Comparison of ENCODE assay signal across 1 cellular context in genomic region chr6:43276180-43277082, GRCh38.
TF ChIP-seq lines count a peak whose summit lies in the region.

No MANE protein-coding gene starts in this region.

TF ChIP-seq in HepG2, 621 proteins besides CTCF, POLR2A, EP300 and RAD21 (continued from another document and continues in another):
- TF ChIP-seq ZBED4 (CRISPR knock-in tag; IDR thresholded peaks at IDR 0.05; ENCODE audit: borderline replicate concordance), result peak; percentile 95
- peak; percentile 70; the same call in 1 of the 2 replicates for TF ChIP-seq ZSCAN9 (CRISPR knock-in tag; IDR thresholded peaks at IDR 0.05; ENCODE audit: borderline replicate concordance)
- TF ChIP-seq XRCC5 (optimal IDR thresholded peaks at IDR 0.05; ENCODE audit: low read length), result peak; percentile 51
- TF ChIP-seq E2F1 (CRISPR knock-in tag; IDR thresholded peaks at IDR 0.05), result no peak
- TF ChIP-seq RCOR2 (CRISPR knock-in tag; IDR thresholded peaks at IDR 0.05), result 0 out of 2 replicates have a peak, but pooled peaks have one; percentile 23
- peak; percentile 88 for TF ChIP-seq SALL1 (CRISPR knock-in tag; IDR thresholded peaks at IDR 0.05)
- TF ChIP-seq SIN3A (IDR thresholded peaks at IDR 0.05; ENCODE audit: borderline replicate concordance, low read depth, low read length), result peak; percentile 7; the same call in 1 of the 2 replicates
- TF ChIP-seq ZNF609 (CRISPR knock-in tag; IDR thresholded peaks at IDR 0.05; ENCODE audit: borderline replicate concordance), result peak; percentile 71
- no peak for TF ChIP-seq SSRP1 (CRISPR knock-in tag; IDR thresholded peaks at IDR 0.05)
- TF ChIP-seq REL (CRISPR knock-in tag; conservative IDR thresholded peaks at IDR 0.05), result no peak
- peak; percentile 73; the same call in 1 of the 2 replicates for TF ChIP-seq TBX2 (CRISPR knock-in tag; IDR thresholded peaks at IDR 0.05; ENCODE audit: borderline replicate concordance)
- peak; percentile 28; the same call in 1 of the 2 replicates for TF ChIP-seq POLR2AphosphoS5 (IDR thresholded peaks at IDR 0.05; ENCODE audit: low read depth, low read length)
- TF ChIP-seq ZNF574 (CRISPR knock-in tag; IDR thresholded peaks at IDR 0.05), result 0 out of 2 replicates have a peak, but pooled peaks have one; percentile 16
- TF ChIP-seq ZBTB38 (CRISPR knock-in tag; IDR thresholded peaks at IDR 0.05), result peak; percentile 99
- TF ChIP-seq ATF2 (CRISPR knock-in tag; IDR thresholded peaks at IDR 0.05), result peak; percentile 56; the same call in 1 of the 2 replicates
- 0 out of 2 replicates have a peak, but pooled peaks have one; percentile 36 for TF ChIP-seq SRF (IDR thresholded peaks at IDR 0.05; ENCODE audit: low read depth, low read length)
- peak; percentile 44; the same call in 1 of the 2 replicates for TF ChIP-seq ZNF563 (CRISPR knock-in tag; IDR thresholded peaks at IDR 0.05)
- peak; percentile 70; the same call in 1 of the 2 replicates for TF ChIP-seq KDM6A (CRISPR knock-in tag; IDR thresholded peaks at IDR 0.05; ENCODE audit: low read depth)
- TF ChIP-seq GLI4 (CRISPR knock-in tag; IDR thresholded peaks at IDR 0.05; ENCODE audit: borderline replicate concordance), result 0 out of 2 replicates have a peak, but pooled peaks have one; percentile 32
- peak; percentile 88; the same call in 1 of the 2 replicates for TF ChIP-seq ZNF414 (CRISPR knock-in tag; IDR thresholded peaks at IDR 0.05)
- TF ChIP-seq PHF20 (CRISPR knock-in tag; IDR thresholded peaks at IDR 0.05), result peak; percentile 50; the same call in 1 of the 2 replicates
- peak; percentile 62; the same call in 1 of the 2 replicates for TF ChIP-seq KAT8 (CRISPR knock-in tag; IDR thresholded peaks at IDR 0.05)
- TF ChIP-seq ARID2 (CRISPR knock-in tag; IDR thresholded peaks at IDR 0.05; ENCODE audit: borderline replicate concordance), result no peak
- peak; percentile 55; the same call in 1 of the 2 replicates for TF ChIP-seq ZNF510 (CRISPR knock-in tag; IDR thresholded peaks at IDR 0.05; ENCODE audit: low read depth)
- TF ChIP-seq DMAP1 (CRISPR knock-in tag; IDR thresholded peaks at IDR 0.05), result peak; percentile 65; the same call in 1 of the 2 replicates
- peak; percentile 65; the same call in 1 of the 2 replicates for TF ChIP-seq AFF4 (CRISPR knock-in tag; IDR thresholded peaks at IDR 0.05)
- no peak; the same call in 1 of the 2 replicates for TF ChIP-seq HOXA9 (CRISPR knock-in tag; IDR thresholded peaks at IDR 0.05; ENCODE audit: borderline replicate concordance)
- 0 out of 2 replicates have a peak, but pooled peaks have one; percentile 36 for TF ChIP-seq IRX3 (CRISPR knock-in tag; IDR thresholded peaks at IDR 0.05; ENCODE audit: borderline replicate concordance, low read depth)
- TF ChIP-seq ZMYM4 (CRISPR knock-in tag; IDR thresholded peaks at IDR 0.05), result peak; percentile 59; the same call in 1 of the 2 replicates
- no peak for TF ChIP-seq TEF (CRISPR knock-in tag; IDR thresholded peaks at IDR 0.05)
- TF ChIP-seq ZNF562 (CRISPR knock-in tag; IDR thresholded peaks at IDR 0.05; ENCODE audit: borderline replicate concordance), result no peak
- no peak for TF ChIP-seq MBD4 (IDR thresholded peaks at IDR 0.05; ENCODE audit: borderline replicate concordance, low read length)
- TF ChIP-seq TGIF2 (CRISPR knock-in tag; IDR thresholded peaks at IDR 0.05), result no peak
- peak; percentile 90; the same call in 1 of the 2 replicates for TF ChIP-seq ZNF543 (CRISPR knock-in tag; IDR thresholded peaks at IDR 0.05)
- peak; percentile 61; the same call in 1 of the 2 replicates for TF ChIP-seq ZNF501 (CRISPR knock-in tag; IDR thresholded peaks at IDR 0.05)
- TF ChIP-seq TAF1 (CRISPR knock-in tag; IDR thresholded peaks at IDR 0.05), result 0 out of 2 replicates have a peak, but pooled peaks have one; percentile 27
- TF ChIP-seq ZNF224 (CRISPR knock-in tag; IDR thresholded peaks at IDR 0.05), result no peak
- TF ChIP-seq PAF1 (CRISPR knock-in tag; IDR thresholded peaks at IDR 0.05), result no peak
- peak; percentile 93; the same call in 1 of the 2 replicates for TF ChIP-seq BRD4 (CRISPR knock-in tag; IDR thresholded peaks at IDR 0.05)
